ENCODE assay signal across 8 cellular contexts in the genomic region with DNA sequence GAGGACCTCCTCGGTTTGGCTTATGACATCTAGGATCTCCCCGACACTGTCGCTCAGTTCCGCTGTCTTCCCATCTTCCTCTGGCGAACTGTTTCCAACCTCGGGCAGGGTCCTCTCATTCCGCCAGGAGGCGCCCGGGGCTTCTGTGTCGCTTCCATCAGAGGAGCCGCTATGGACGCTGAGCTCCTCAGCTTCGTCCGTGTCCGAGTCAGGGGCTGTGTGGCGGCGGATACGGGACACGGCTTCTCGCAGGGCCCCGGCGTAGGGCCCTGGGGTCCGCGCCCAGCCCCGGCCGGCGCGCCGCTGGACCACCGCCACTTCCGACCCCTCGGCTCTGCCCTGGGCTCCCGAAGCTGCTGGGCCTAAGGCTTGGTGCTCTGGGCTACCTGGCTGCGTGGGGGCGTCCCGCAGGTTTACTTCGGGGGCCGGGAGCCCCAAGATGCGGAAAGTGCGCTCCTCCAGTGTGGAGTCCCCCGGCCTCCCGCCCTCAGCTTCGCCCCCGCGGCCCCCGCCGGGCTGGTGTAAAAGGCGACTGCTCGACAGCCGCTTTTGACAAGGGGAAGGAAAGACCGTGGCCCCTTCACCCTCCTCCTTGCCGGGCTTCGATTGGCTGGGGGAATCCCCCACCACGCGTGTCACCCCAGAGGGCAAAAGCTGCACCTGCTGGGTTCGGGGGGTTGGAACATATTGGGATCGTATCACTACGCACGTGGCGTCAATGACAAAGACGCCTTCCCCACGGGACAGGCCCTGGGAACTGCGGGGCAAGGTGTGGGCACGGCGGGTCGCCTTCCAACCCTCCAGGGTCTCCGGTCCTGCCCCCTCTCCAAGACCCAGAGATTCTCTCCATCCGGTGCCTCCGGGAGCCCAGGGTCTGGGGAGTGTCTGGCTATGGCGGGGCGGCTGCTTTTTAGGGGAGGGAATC. TPM values are rescaled to one million over a fixed set of nuclear protein-coding genes. Genes with fewer than 3 reads are reported as not detected.
A peak's percentile ranks its signal among the peaks of the same experiment; 100 is the strongest.
DNase-seq lines count a peak whose midpoint lies in the region; ATAC-seq and TF ChIP-seq lines count a peak whose summit lies in the region.

No MANE protein-coding gene starts in this region.

- no peak overlapping the region for H2BK5ac ChIP-seq in mesenchymal stem cell (ENCODE audit: low read depth, low read length, poor library complexity, severe bottlenecking)

- H3K27ac Mint-ChIP-seq in activated CD4-positive, alpha-beta T cell treated with anti-CD3 and anti-CD28 coated beads, Interleukin-2, amount 10 ng/mL, durations not matched to agents 7 days and 5 days, result no peak overlapping the region
- no peak overlapping the region for H3K27ac Mint-ChIP-seq in endodermal cell
- no peak overlapping the region for H3K27ac Mint-ChIP-seq in stimulated activated memory B cell treated with anti-CD40 and anti-IgM and Interleukin-4, amounts not matched to agents 10 μg/mL and 1 μg/mL and 100 μg/mL, for 72 hours

- H3K36me3 Mint-ChIP-seq in activated CD4-positive, alpha-beta T cell treated with anti-CD3 and anti-CD28 coated beads, Interleukin-2, amount 10 ng/mL, durations not matched to agents 7 days and 5 days (ENCODE audit: low read depth), result peaks cover 12% of the 10 kb centered on the region
- H3K36me3 Mint-ChIP-seq in endodermal cell (ENCODE audit: low read depth), result peaks cover 5% of the 10 kb centered on the region
- peaks cover 14% of the 10 kb centered on the region for H3K36me3 Mint-ChIP-seq in stimulated activated memory B cell treated with anti-CD40 and anti-IgM and Interleukin-4, amounts not matched to agents 10 μg/mL and 1 μg/mL and 100 μg/mL, for 72 hours

- H3K4me1 Mint-ChIP-seq in activated CD4-positive, alpha-beta T cell treated with anti-CD3 and anti-CD28 coated beads, Interleukin-2, amount 10 ng/mL, durations not matched to agents 7 days and 5 days, result peaks cover 33% of the 10 kb centered on the region
- peaks cover 15% of the 10 kb centered on the region for H3K4me1 Mint-ChIP-seq in endodermal cell
- peaks cover 56% of the 10 kb centered on the region for H3K4me1 Mint-ChIP-seq in stimulated activated memory B cell treated with anti-CD40 and anti-IgM and Interleukin-4, amounts not matched to agents 10 μg/mL and 1 μg/mL and 100 μg/mL, for 72 hours

- H3K9ac ChIP-seq in endodermal cell (ENCODE audit: extremely low read depth, low read length, poor library complexity, severe bottlenecking) (no peak overlapping the region), mesenchymal stem cell (ENCODE audit: low read length) (peak overlapping the region; percentile 29)

- H3K27ac ChIP-seq in endodermal cell (ENCODE audit: low read depth, low read length), result no peak overlapping the region
- no peak overlapping the region for H3K27ac ChIP-seq in mesenchymal stem cell (ENCODE audit: low read length, poor library complexity, severe bottlenecking)

- no peak overlapping the region for H4K91ac ChIP-seq in mesenchymal stem cell (ENCODE audit: low read length)

- H3K4me1 ChIP-seq in endodermal cell (ENCODE audit: control insufficient read depth, insufficient read depth, low read length), result peaks cover 10% of the 10 kb centered on the region
- peaks cover 32% of the 10 kb centered on the region for H3K4me1 ChIP-seq in mesenchymal stem cell (ENCODE audit: control insufficient read depth, insufficient read depth, low read depth, low read length)

- no peaks in the 10 kb centered on the region for H3K9me3 Mint-ChIP-seq in activated CD4-positive, alpha-beta T cell treated with anti-CD3 and anti-CD28 coated beads, Interleukin-2, amount 10 ng/mL, durations not matched to agents 7 days and 5 days
- no peaks in the 10 kb centered on the region for H3K9me3 Mint-ChIP-seq in endodermal cell
- no peaks in the 10 kb centered on the region for H3K9me3 Mint-ChIP-seq in stimulated activated memory B cell treated with anti-CD40 and anti-IgM and Interleukin-4, amounts not matched to agents 10 μg/mL and 1 μg/mL and 100 μg/mL, for 72 hours

- H4K8ac ChIP-seq in mesenchymal stem cell (ENCODE audit: low read length), result no peak overlapping the region

- POLR2A ChIA-PET in activated CD4-positive, alpha-beta T cell treated with anti-CD3 and anti-CD28 coated beads, Interleukin-2, amount 10 ng/mL, durations not matched to agents 7 days and 5 days (lab: Charles Lee), result no interaction called here

- H2BK12ac ChIP-seq in mesenchymal stem cell (ENCODE audit: low read length in 2 of 2), result no peak overlapping the region

- H3K36me3 ChIP-seq in endodermal cell (ENCODE audit: control insufficient read depth, insufficient read depth, low read length), result no peaks in the 10 kb centered on the region
- peaks cover 15 to 18% of the 10 kb centered on the region in 2 experiments for H3K36me3 ChIP-seq in mesenchymal stem cell (ENCODE audit: control insufficient read depth in 1 of 2, insufficient read depth in 2 of 2, low read depth in 1 of 2, low read length in 2 of 2)

- H2BK120ac ChIP-seq in mesenchymal stem cell (ENCODE audit: low read depth, low read length), result no peak overlapping the region

- no peak overlapping the region for H3K14ac ChIP-seq in mesenchymal stem cell (ENCODE audit: low read length in 2 of 2)

- H3K4ac ChIP-seq in mesenchymal stem cell (ENCODE audit: low read depth in 1 of 2, low read length in 2 of 2), result no peak overlapping the region

- no peaks in the 10 kb centered on the region for H3K79me1 ChIP-seq in mesenchymal stem cell (replicated peaks; ENCODE audit: low read length, poor library complexity, severe bottlenecking)

- no peak overlapping the region for H3K18ac ChIP-seq in mesenchymal stem cell (ENCODE audit: low read depth in 1 of 2, low read length in 2 of 2)

- peak overlapping the region; percentile 68 for H2BK15ac ChIP-seq in mesenchymal stem cell (ENCODE audit: low read depth, poor library complexity, severe bottlenecking)

- WGBS in endodermal cell (ENCODE audit: insufficient coverage in 1 of 2, insufficient read length in 1 of 2), 2 experiments, result 6 to 8% methylated on average over 34 to 71 of the region's 71 CpGs
- WGBS in mesenchymal stem cell, result 7% methylated on average over 56 of the region's 71 CpGs

- peaks cover 84% of the 10 kb centered on the region for H3K27me3 ChIP-seq in endodermal cell (ENCODE audit: control insufficient read depth, insufficient read depth, low read length, poor library complexity, severe bottlenecking)
- peaks cover 43 to 54% of the 10 kb centered on the region in 2 experiments for H3K27me3 ChIP-seq in mesenchymal stem cell (ENCODE audit: control insufficient read depth in 1 of 2, insufficient read depth in 1 of 2, low read length in 2 of 2)

- no peak overlapping the region for H2AFZ ChIP-seq in mesenchymal stem cell (ENCODE audit: low read depth, low read length)

- H3K9me3 ChIP-seq in endodermal cell (ENCODE audit: control insufficient read depth, low read length) (no peaks in the 10 kb centered on the region), mesenchymal stem cell (ENCODE audit: control insufficient read depth, low read length) (no peaks in the 10 kb centered on the region)

- CTCF ChIA-PET in activated CD4-positive, alpha-beta T cell treated with anti-CD3 and anti-CD28 coated beads, Interleukin-2, amount 10 ng/mL, durations not matched to agents 7 days and 5 days (lab: Charles Lee), result interaction anchor here (0.5 to 8.1 kb wide), 25 partner anchors 9 to 496 kb away, joined by 3 to 110 read pairs (median 5); a partner anchor contains a TSS

- TF ChIP-seq CTCF in endodermal cell (conservative IDR thresholded peaks at IDR 0.05), result peak; percentile 85

- peak; percentile 18 for DNase-seq in DMS79 treated with DMSO at 0.1 percent for 48 hours (lab: John Stamatoyannopoulos, UW)
- DNase-seq in DMS79 (lab: John Stamatoyannopoulos, UW), result no peak
- peak; percentile 65 to 83 for DNase-seq in NCI-H1930 (lab: John Stamatoyannopoulos, UW)
- peak; percentile 63 for DNase-seq in activated CD4-positive, alpha-beta T cell treated with anti-CD3 and anti-CD28 coated beads, Interleukin-2, amount 10 ng/mL, durations not matched to agents 7 days and 5 days
- DNase-seq in endodermal cell, result peak; percentile 97
- peak; percentile 83 for DNase-seq in mesenchymal stem cell

- ATAC-seq in stimulated activated memory B cell treated with anti-CD40 and anti-IgM and Interleukin-4, amounts not matched to agents 10 μg/mL and 1 μg/mL and 100 μg/mL, for 72 hours, result peak; percentile 67
- no peak for ATAC-seq in HG03442 (IDR thresholded peaks at IDR 0.05; ENCODE audit: unreplicated experiment)

- H3K4me3 Mint-ChIP-seq in activated CD4-positive, alpha-beta T cell treated with anti-CD3 and anti-CD28 coated beads, Interleukin-2, amount 10 ng/mL, durations not matched to agents 7 days and 5 days, result peak overlapping the region; percentile 29
- peak overlapping the region; percentile 49 for H3K4me3 Mint-ChIP-seq in endodermal cell
- peak overlapping the region; percentile 74 for H3K4me3 Mint-ChIP-seq in stimulated activated memory B cell treated with anti-CD40 and anti-IgM and Interleukin-4, amounts not matched to agents 10 μg/mL and 1 μg/mL and 100 μg/mL, for 72 hours

- no peak overlapping the region for H3K23ac ChIP-seq in mesenchymal stem cell (ENCODE audit: low read length in 2 of 2)

- H3K4me2 ChIP-seq in mesenchymal stem cell (ENCODE audit: low read length, poor library complexity, severe bottlenecking), result peak overlapping the region; percentile 82

- peaks cover 63% of the 10 kb centered on the region for H3K27me3 Mint-ChIP-seq in activated CD4-positive, alpha-beta T cell treated with anti-CD3 and anti-CD28 coated beads, Interleukin-2, amount 10 ng/mL, durations not matched to agents 7 days and 5 days
- peaks cover 84% of the 10 kb centered on the region for H3K27me3 Mint-ChIP-seq in endodermal cell (ENCODE audit: insufficient read depth)
- peaks cover 50% of the 10 kb centered on the region for H3K27me3 Mint-ChIP-seq in stimulated activated memory B cell treated with anti-CD40 and anti-IgM and Interleukin-4, amounts not matched to agents 10 μg/mL and 1 μg/mL and 100 μg/mL, for 72 hours

- H3K4me3 ChIP-seq in endodermal cell (ENCODE audit: low read length) (peak overlapping the region; percentile 73), mesenchymal stem cell (ENCODE audit: insufficient read depth in 1 of 2, low read depth in 1 of 2, low read length in 2 of 2) (peak overlapping the region; percentile 45 to 60)

- H2AK5ac ChIP-seq in mesenchymal stem cell (ENCODE audit: low read length, severe bottlenecking), result no peak overlapping the region

RNA-seq across cellular contexts. Expression of a gene that starts 2.1 kb away (rescaled TPM):
- total RNA-seq in activated CD4-positive, alpha-beta T cell treated with anti-CD3 and anti-CD28 coated beads, Interleukin-2, amount 10 ng/mL, durations not matched to agents 7 days and 5 days, result under 1 TPM; 0.10 to 0.17 TPM
- under 1 TPM; 0.31 to 0.33 TPM for total RNA-seq in endodermal cell
- polyA plus RNA-seq in endodermal cell (2013, experiment 1 of 2), result 1.2 TPM
- 0.79 TPM for polyA plus RNA-seq in endodermal cell (2013, experiment 2 of 2)
- polyA plus RNA-seq in mesenchymal stem cell (2013, experiment 1 of 2), result 0.17 TPM
- polyA plus RNA-seq in mesenchymal stem cell (2013, experiment 2 of 2), result 0.19 TPM

RNA-seq across cellular contexts. Expression of a gene that starts 18.9 kb away (rescaled TPM):
- under 1 TPM; 0.17 to 0.29 TPM for total RNA-seq in activated CD4-positive, alpha-beta T cell treated with anti-CD3 and anti-CD28 coated beads, Interleukin-2, amount 10 ng/mL, durations not matched to agents 7 days and 5 days
- total RNA-seq in endodermal cell, result not detected
- 31.2 TPM for polyA plus RNA-seq in endodermal cell (2013, experiment 1 of 2)
- polyA plus RNA-seq in endodermal cell (2013, experiment 2 of 2), result 22.4 TPM
- polyA plus RNA-seq in mesenchymal stem cell (2013, experiment 1 of 2), result not detected
- not detected for polyA plus RNA-seq in mesenchymal stem cell (2013, experiment 2 of 2)

RNA-seq across cellular contexts. Expression of a gene that starts 21.5 kb away (rescaled TPM):
- total RNA-seq in activated CD4-positive, alpha-beta T cell treated with anti-CD3 and anti-CD28 coated beads, Interleukin-2, amount 10 ng/mL, durations not matched to agents 7 days and 5 days, result 10 to 100 TPM; 62.5 to 65.5 TPM
- 10 to 100 TPM; 27.6 to 38.1 TPM for total RNA-seq in endodermal cell
- polyA plus RNA-seq in endodermal cell (2013, experiment 1 of 2), result 45.4 TPM
- polyA plus RNA-seq in endodermal cell (2013, experiment 2 of 2), result 36.6 TPM
- polyA plus RNA-seq in mesenchymal stem cell (2013, experiment 1 of 2), result 62.2 TPM
- polyA plus RNA-seq in mesenchymal stem cell (2013, experiment 2 of 2), result 63.2 TPM

RNA-seq across cellular contexts. Expression of a gene that starts 25.5 kb away (rescaled TPM):
- under 1 TPM; 0.52 to 0.99 TPM for total RNA-seq in activated CD4-positive, alpha-beta T cell treated with anti-CD3 and anti-CD28 coated beads, Interleukin-2, amount 10 ng/mL, durations not matched to agents 7 days and 5 days
- total RNA-seq in endodermal cell, result under 1 TPM; 0.20 to 0.29 TPM
- 10.8 TPM for polyA plus RNA-seq in endodermal cell (2013, experiment 1 of 2)
- 7.3 TPM for polyA plus RNA-seq in endodermal cell (2013, experiment 2 of 2)
- 0.11 TPM for polyA plus RNA-seq in mesenchymal stem cell (2013, experiment 1 of 2)
- 0.04 TPM for polyA plus RNA-seq in mesenchymal stem cell (2013, experiment 2 of 2)

RNA-seq across cellular contexts. Expression of a gene that starts 39.8 kb away (rescaled TPM):
- 100 to 1,000 TPM in 1 of 2 experiments, 10 to 100 TPM in 1; 89.6 to 114 TPM for total RNA-seq in activated CD4-positive, alpha-beta T cell treated with anti-CD3 and anti-CD28 coated beads, Interleukin-2, amount 10 ng/mL, durations not matched to agents 7 days and 5 days
- 100 to 1,000 TPM; 237 to 288 TPM for total RNA-seq in endodermal cell
- 112 TPM for polyA plus RNA-seq in endodermal cell (2013, experiment 1 of 2)
- polyA plus RNA-seq in endodermal cell (2013, experiment 2 of 2), result 102 TPM
- polyA plus RNA-seq in mesenchymal stem cell (2013, experiment 1 of 2), result 112 TPM
- polyA plus RNA-seq in mesenchymal stem cell (2013, experiment 2 of 2), result 114 TPM
